Comparison of ENCODE assay signal across 10 cellular contexts in the genomic region with DNA sequence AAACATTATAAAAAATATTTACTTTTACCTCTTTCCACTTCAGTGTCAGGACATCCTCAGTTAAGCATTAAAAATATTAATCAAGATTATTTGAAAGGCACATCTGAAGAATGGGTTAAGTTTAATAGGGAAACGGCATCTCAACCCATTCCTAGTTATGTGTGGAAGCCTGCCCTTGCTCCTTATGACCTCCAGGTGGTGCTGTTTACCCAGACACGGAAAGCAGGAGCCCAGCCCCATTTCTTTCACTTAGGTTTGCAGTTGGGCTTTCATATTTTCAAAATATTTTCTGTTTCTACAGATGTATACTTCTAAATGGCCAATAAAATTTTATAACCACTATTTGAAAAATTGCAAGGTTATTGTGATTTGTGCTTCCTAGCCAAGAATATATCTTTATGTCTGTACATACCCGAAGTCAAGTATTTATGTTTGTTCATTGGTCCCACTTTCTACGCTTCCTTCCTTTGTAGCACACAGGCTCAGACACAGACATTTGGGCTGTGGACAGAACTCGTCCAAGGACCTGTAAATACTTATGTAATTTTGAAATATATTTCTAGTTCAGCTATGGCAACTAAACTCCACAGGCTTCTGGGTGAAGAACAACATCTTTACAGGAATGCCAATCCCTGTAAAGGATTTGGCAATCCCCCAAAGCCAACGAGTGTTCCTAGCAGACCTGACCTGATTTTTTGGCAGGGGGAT.
DNase-seq lines count a peak whose midpoint lies in the region; ATAC-seq and TF ChIP-seq lines count a peak whose summit lies in the region.
"Had no signal": no experiment of that assay in that cellular context is flagged by ENCODE, and none has a peak within 500 bp of the region (broad histone marks: within the 10 kb centered on the region; RNA-seq: fewer than 3 reads in every experiment).

No MANE protein-coding gene starts in this region.

- H3K4me1 Mint-ChIP-seq in T-helper 17 cell, result no peaks in the 10 kb centered on the region

- CTCF ChIA-PET in HEK293T (lab: Yijun Ruan, JAX), result interaction anchor here (0.9 to 1.3 kb wide), 2 partner anchors 26 to 1217 kb away, joined by 3 to 4 read pairs; no protein-coding TSS in a partner anchor

- H3K36me3 Mint-ChIP-seq in T-helper 17 cell (ENCODE audit: low read depth), result no peaks in the 10 kb centered on the region

- H3K4me3 Mint-ChIP-seq in T-helper 17 cell, result no peak overlapping the region
- H3K4me3 Mint-ChIP-seq: dendritic cell treated with granulocyte-macrophage colony-stimulating factor and Interleukin-4, amounts not matched to agents 40 ng/mL and 50 ng/mL, for 4 days had no signal

- H3K9me3 ChIP-seq in T-helper 17 cell (ENCODE audit: control insufficient read depth, low read length, poor library complexity, severe bottlenecking), result no peaks in the 10 kb centered on the region
- H3K9me3 ChIP-seq: BLaER1 had no signal

- ATAC-seq in T-helper 17 cell (peak; percentile 73), left colon (peak; percentile 59)

- peak; percentile 99 for TF ChIP-seq CTCF in choroid plexus epithelial cell (conservative IDR thresholded peaks at IDR 0.05; ENCODE audit: low read depth, low read length)

- H3K4me3 ChIP-seq in choroid plexus epithelial cell (ENCODE audit: low read depth, low read length), result peak overlapping the region; percentile 20
- H3K4me3 ChIP-seq: BLaER1 had no signal

- POLR2A ChIA-PET in HEK293T (lab: Yijun Ruan, JAX), result no interaction called here

- H3K27ac Mint-ChIP-seq in T-helper 17 cell, result no peak overlapping the region
- H3K27ac Mint-ChIP-seq: dendritic cell treated with granulocyte-macrophage colony-stimulating factor and Interleukin-4, amounts not matched to agents 40 ng/mL and 50 ng/mL, for 4 days had no signal

- DNase-seq in DMS 273 (lab: John Stamatoyannopoulos, UW; ENCODE audit: unreplicated experiment) (peak; percentile 78), DMS 273 treated with DMSO at 0.1 percent for 48 hours (lab: John Stamatoyannopoulos, UW) (no peak), HEK293T (ENCODE audit: extremely low spot score) (peak; percentile 62), NCI-H1105 (lab: John Stamatoyannopoulos, UW) (peak; percentile 40), T-helper 17 cell (peak in 1 of 3 donors; percentile 6), choroid plexus epithelial cell (ENCODE audit: low read depth) (peak; percentile 85), left colon (peak in 1 of 2 donors; percentile 27)
- peak; percentile 34 for DNase-seq in stimulated activated CD4-positive, alpha-beta T cell treated with anti-CD3 and anti-CD28 coated beads, Interleukin-4, amount 100 ng/mL, for 24 hours

- H3K27me3 Mint-ChIP-seq in T-helper 17 cell, result peaks cover 21% of the 10 kb centered on the region

- intact Hi-C loops in left colon (cut with DNase I, micrococcal nuclease), result loop anchor here in 1 of 2 donors (5.0 kb wide), 1 partner anchor 1216 kb away; no protein-coding TSS in a partner anchor

TF ChIP-seq in HEK293T, 16 proteins besides CTCF, POLR2A, EP300 and RAD21:
- no peak for TF ChIP-seq HDGF (IDR thresholded peaks at IDR 0.05; ENCODE audit: borderline replicate concordance)
- no peak for TF ChIP-seq SP1 (IDR thresholded peaks at IDR 0.05)
- no peak for TF ChIP-seq FOXA1 (IDR thresholded peaks at IDR 0.05)
- no peak for TF ChIP-seq ARNT (IDR thresholded peaks at IDR 0.05)
- no peak for TF ChIP-seq FOXM1 (IDR thresholded peaks at IDR 0.05; ENCODE audit: borderline replicate concordance)
- no peak for TF ChIP-seq FOXK2 (IDR thresholded peaks at IDR 0.05)
- no peak for TF ChIP-seq NFRKB (IDR thresholded peaks at IDR 0.05)
- TF ChIP-seq L3MBTL2 (conservative IDR thresholded peaks at IDR 0.05), result no peak
- no peak for TF ChIP-seq BHLHE40 (IDR thresholded peaks at IDR 0.05; ENCODE audit: borderline replicate concordance)
- TF ChIP-seq CTBP1 (IDR thresholded peaks at IDR 0.05; ENCODE audit: borderline replicate concordance), result no peak
